ENCODE assay signal across 11 cellular contexts in genomic region chr15:35181538-35181937, GRCh38.
A peak's percentile ranks its signal among the peaks of the same experiment; 100 is the strongest.
DNase-seq lines count a peak whose midpoint lies in the region; ATAC-seq lines count a peak whose summit lies in the region.
"Had no signal": no experiment of that assay in that cellular context is flagged by ENCODE, and none has a peak within 500 bp of the region (broad histone marks: within the 10 kb centered on the region; RNA-seq: fewer than 3 reads in every experiment).

No MANE protein-coding gene starts in this region.

- H3K4me3 Mint-ChIP-seq in activated CD4-positive, alpha-beta memory T cell treated with anti-CD3 and anti-CD28 coated beads for 36 hours, result no peak overlapping the region
- H3K4me3 Mint-ChIP-seq: CD4-positive, alpha-beta memory T cell; T-cell had no signal

- CTCF ChIA-PET in activated CD4-positive, alpha-beta memory T cell treated with anti-CD3 and anti-CD28 coated beads for 36 hours (lab: Charles Lee), result interaction anchor here (0.7 to 0.8 kb wide), 2 partner anchors 9 to 263 kb away, joined by 3 to 4 read pairs; no protein-coding TSS in a partner anchor

- no peaks in the 10 kb centered on the region for H3K9me3 Mint-ChIP-seq in activated CD4-positive, alpha-beta memory T cell treated with anti-CD3 and anti-CD28 coated beads for 36 hours
- H3K9me3 Mint-ChIP-seq: T-cell had no signal

- POLR2A ChIA-PET in activated CD4-positive, alpha-beta memory T cell treated with anti-CD3 and anti-CD28 coated beads for 36 hours (lab: Charles Lee), result interaction anchor here (0.8 kb wide), 1 partner anchor 12 kb away, joined by 3 read pairs; no protein-coding TSS in a partner anchor

- intact Hi-C loops in activated CD4-positive, alpha-beta memory T cell treated with anti-CD3 and anti-CD28 coated beads for 36 hours (cut with micrococcal nuclease), result no loop called here

- ATAC-seq in GM18499 (IDR thresholded peaks at IDR 0.05; ENCODE audit: insufficient read depth, unreplicated experiment), result peak; percentile 77
- ATAC-seq in GM21737 (IDR thresholded peaks at IDR 0.05; ENCODE audit: unreplicated experiment), result peak; percentile 72
- peak; percentile 47 for ATAC-seq in HG03457 (IDR thresholded peaks at IDR 0.05; ENCODE audit: unreplicated experiment)
- no peak for ATAC-seq in HG03025 (IDR thresholded peaks at IDR 0.05; ENCODE audit: low FRiP score, unreplicated experiment)
- ATAC-seq: T-cell had no signal

- DNase-seq in dermis blood vessel endothelial cell, result peak; percentile 9
- no peak for DNase-seq in DMS79 treated with DMSO at 0.1 percent for 48 hours (lab: John Stamatoyannopoulos, UW)
- DNase-seq in activated effector memory CD4-positive, alpha-beta T cell treated with anti-CD3 and anti-CD28 coated beads, Interleukin-2, amount 50 U/mL, for 16 hours, result no peak
- no peak for DNase-seq in activated CD4-positive, alpha-beta memory T cell treated with anti-CD3 and anti-CD28 coated beads for 36 hours
- DNase-seq: CD4-positive, alpha-beta memory T cell; NCI-H146; T-cell had no signal

- no peaks in the 10 kb centered on the region for H3K4me1 Mint-ChIP-seq in activated CD4-positive, alpha-beta memory T cell treated with anti-CD3 and anti-CD28 coated beads for 36 hours (ENCODE audit: low read depth)
- H3K4me1 Mint-ChIP-seq: CD4-positive, alpha-beta memory T cell had no signal

- no peaks in the 10 kb centered on the region for H3K27me3 Mint-ChIP-seq in activated CD4-positive, alpha-beta memory T cell treated with anti-CD3 and anti-CD28 coated beads for 36 hours
- H3K27me3 Mint-ChIP-seq: CD4-positive, alpha-beta memory T cell; T-cell had no signal

- H3K27ac Mint-ChIP-seq in activated CD4-positive, alpha-beta memory T cell treated with anti-CD3 and anti-CD28 coated beads for 36 hours, result no peak overlapping the region
- H3K27ac Mint-ChIP-seq: CD4-positive, alpha-beta memory T cell; T-cell had no signal

- no peaks in the 10 kb centered on the region for H3K36me3 Mint-ChIP-seq in activated CD4-positive, alpha-beta memory T cell treated with anti-CD3 and anti-CD28 coated beads for 36 hours
- H3K36me3 Mint-ChIP-seq: CD4-positive, alpha-beta memory T cell; T-cell had no signal
